16 cellular contexts compared by ENCODE assay signal in the genomic region with DNA sequence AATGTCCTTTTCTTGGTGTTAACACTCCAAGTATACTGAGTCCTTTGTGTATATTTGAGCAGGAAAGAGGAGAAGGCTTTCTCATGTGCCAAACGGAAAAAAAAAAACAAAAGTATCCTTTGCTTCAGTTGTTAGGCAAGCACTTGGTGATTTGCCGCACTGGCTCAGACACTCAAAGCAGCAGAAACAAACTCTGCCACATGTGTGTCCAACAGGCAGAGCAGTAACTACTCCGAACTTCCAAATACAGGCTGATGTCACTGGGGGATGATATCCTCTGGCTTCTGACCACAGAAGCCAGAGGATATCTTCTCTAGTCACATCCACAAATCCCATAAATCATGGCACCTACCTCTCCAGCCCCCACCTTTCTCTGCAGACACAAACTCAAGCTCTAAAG.
"Had no signal": no experiment of that assay in that cellular context is flagged by ENCODE, and none has a peak within 500 bp of the region (broad histone marks: within the 10 kb centered on the region; RNA-seq: fewer than 3 reads in every experiment).

No MANE protein-coding gene starts in this region.

- ATAC-seq: activated CD8-positive, alpha-beta memory T cell treated with anti-CD3 and anti-CD28 coated beads, Interleukin-2, amount 10 ng/mL, durations not matched to agents 7 days and 5 days; activated T-helper 17 cell treated with anti-CD3 and anti-CD28 coated beads, Interleukin-2, amount 50 U/mL, for 72 hours; gastrocnemius medialis; lower lobe of right lung; stimulated activated naive CD8-positive, alpha-beta T cell treated with anti-CD3 and anti-CD28 coated beads, Interleukin-15, amount 100 ng/mL, for 72 hours had no signal

- DNase-seq: activated CD4-positive, alpha-beta memory T cell treated with anti-CD3 and anti-CD28 coated beads, Interleukin-2, amount 10 ng/mL, durations not matched to agents 7 days and 5 days; activated CD4-positive, alpha-beta T cell treated with anti-CD3 and anti-CD28 coated beads for 48 hours; activated CD4-positive, CD25-positive, alpha-beta regulatory T cell; activated CD8-positive, alpha-beta memory T cell treated with anti-CD3 and anti-CD28 coated beads, Interleukin-2, amount 10 ng/mL, durations not matched to agents 7 days and 5 days; activated naive CD4-positive, alpha-beta T cell; activated naive CD8-positive, alpha-beta T cell treated with anti-CD3 and anti-CD28 coated beads for 36 hours; amniotic stem cell; gastrocnemius medialis; immature natural killer cell; lower lobe of right lung; stimulated activated CD4-positive, alpha-beta T cell treated with anti-CD3 and anti-CD28 coated beads, Interleukin-12 subunit alpha, Interleukin-12 subunit beta, amount 100 ng/mL, for 4 hours; stimulated activated CD4-positive, alpha-beta T cell treated with anti-CD3 and anti-CD28 coated beads, Interleukin-2, amount 100 ng/mL, for 24 hours; stimulated activated naive CD8-positive, alpha-beta T cell treated with anti-CD3 and anti-CD28 coated beads, Interleukin-15, amount 100 ng/mL, for 72 hours; T-helper 1 cell; T-helper 9 cell had no signal
